In the genomic region with DNA sequence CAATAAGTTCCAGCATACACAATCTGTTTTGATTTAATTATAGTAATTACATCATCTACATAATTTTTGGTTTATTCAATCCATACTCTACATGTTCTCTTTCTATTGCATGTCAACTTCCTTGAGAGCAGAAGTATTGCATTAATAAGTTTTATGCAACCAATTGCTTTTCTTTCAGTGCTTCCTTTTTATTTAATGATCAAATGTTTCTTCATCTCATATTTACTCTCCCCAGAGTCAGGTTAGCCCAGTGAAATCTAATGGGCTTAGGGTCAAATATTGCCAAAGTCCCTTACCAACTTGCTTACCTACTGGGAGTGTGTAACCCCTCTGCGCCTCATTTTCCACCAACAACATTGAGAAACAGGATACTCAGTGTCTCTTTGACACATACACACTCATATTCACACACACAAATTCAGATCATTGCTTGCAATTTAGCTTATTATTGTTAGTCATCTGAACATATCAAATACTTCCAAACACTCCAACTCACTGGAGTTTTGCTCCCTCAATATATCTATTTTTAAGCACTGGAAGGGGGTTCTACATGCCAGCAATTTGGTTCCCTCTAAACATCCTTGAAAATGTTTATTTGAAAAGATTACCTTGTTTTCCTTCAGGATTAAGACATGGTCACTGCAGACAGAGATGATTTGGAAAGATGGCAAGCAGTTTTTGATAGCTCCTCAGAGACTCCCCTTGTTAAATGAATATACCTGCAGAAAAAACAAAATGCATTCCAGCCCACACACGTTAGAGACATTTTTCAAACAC, we compare ENCODE assay signal across 13 cellular contexts.
DNase-seq lines count a peak whose midpoint lies in the region; ATAC-seq and TF ChIP-seq lines count a peak whose summit lies in the region.
"Had no signal": no experiment of that assay in that cellular context is flagged by ENCODE, and none has a peak within 500 bp of the region (broad histone marks: within the 10 kb centered on the region; RNA-seq: fewer than 3 reads in every experiment).

No MANE protein-coding gene starts in this region.

- H3K4me1 Mint-ChIP-seq in Caco-2 (ENCODE audit: low read depth, unreplicated experiment) = peaks cover 17% of the 10 kb centered on the region
- H3K4me1 Mint-ChIP-seq: T-cell had no signal

- H2AFZ ChIP-seq in PC-3 (ENCODE audit: low read length) = 0 out of 2 replicates have a peak overlapping the region, but pooled peaks have one; percentile 29

- H3K9me3 ChIP-seq in Caco-2 (no peaks in the 10 kb centered on the region), PC-3 (ENCODE audit: low read length) (no peaks in the 10 kb centered on the region), gastroesophageal sphincter (no peaks in the 10 kb centered on the region), skeletal muscle satellite cell (replicated peaks; ENCODE audit: low read length) (no peaks in the 10 kb centered on the region)
- H3K9me3 ChIP-seq in effector memory CD4-positive, alpha-beta T cell (ENCODE audit: control insufficient read depth, low read length) = no peaks in the 10 kb centered on the region
- H3K9me3 ChIP-seq: psoas muscle had no signal

- H3K79me2 ChIP-seq in PC-3 (ENCODE audit: low read length) = no peaks in the 10 kb centered on the region

- H3K36me3 ChIP-seq in Caco-2 (ENCODE audit: control insufficient read depth, insufficient read depth, low read length) (no peaks in the 10 kb centered on the region), PC-3 (ENCODE audit: low read depth, low read length) (no peaks in the 10 kb centered on the region), gastroesophageal sphincter (no peaks in the 10 kb centered on the region), skeletal muscle satellite cell (ENCODE audit: insufficient read depth, low read length) (no peaks in the 10 kb centered on the region)
- no peaks in the 10 kb centered on the region for H3K36me3 ChIP-seq in effector memory CD4-positive, alpha-beta T cell (ENCODE audit: control insufficient read depth, insufficient read depth, low read length)

- H4K20me1 ChIP-seq in PC-3 (ENCODE audit: low read length) = no peaks in the 10 kb centered on the region

- TF ChIP-seq EP300 in gastroesophageal sphincter (IDR thresholded peaks at IDR 0.05) = no peak

- BruUV-seq in Caco-2 (replicated peaks; lab: Mats Ljungman, UMichigan) (TSS peak; percentile 61), PC-3 (replicated peaks; lab: Mats Ljungman, UMichigan) (no TSS peak)

- H3K4me2 ChIP-seq in PC-3 (ENCODE audit: low read length) (peak overlapping the region; percentile 24), skeletal muscle satellite cell (ENCODE audit: low read length) (peak overlapping the region; percentile 18)

- ATAC-seq in PC-3 = no peak
- peak; percentile 17 for ATAC-seq in gastroesophageal sphincter
- no peak for ATAC-seq in GM18505 (IDR thresholded peaks at IDR 0.05; ENCODE audit: unreplicated experiment)
- ATAC-seq: foreskin keratinocyte, HCT116, T-cell had no signal

- no peak overlapping the region for H3K9ac ChIP-seq in PC-3 (ENCODE audit: low read length)
- no peak overlapping the region for H3K9ac ChIP-seq in skeletal muscle satellite cell (ENCODE audit: low read depth, low read length)

- TF ChIP-seq CTCF in Caco-2 (IDR thresholded peaks at IDR 0.05; ENCODE audit: insufficient read depth in 1 of 2, low read depth in 1 of 2, low read length in 1 of 2, severe bottlenecking in 1 of 2, unreplicated experiment in 1 of 2) (no peak), PC-3 (conservative IDR thresholded peaks at IDR 0.05; ENCODE audit: low read depth, low read length) (no peak), gastroesophageal sphincter (IDR thresholded peaks at IDR 0.05) (no peak), GM13976 (IDR thresholded peaks at IDR 0.05; ENCODE audit: borderline replicate concordance, control extremely low read depth, extremely low read depth, insufficient read depth, missing control alignments) (no peak)

- intact Hi-C loops in Caco-2 (cut with micrococcal nuclease; ENCODE audit: unreplicated experiment) = loop anchor here (1.0 kb wide), 6 partner anchors 47 to 425 kb away; no protein-coding TSS in a partner anchor
- intact Hi-C loops in PC-3 (cut with micrococcal nuclease) = no loop called here

- H3K4me3 Mint-ChIP-seq in Caco-2 (ENCODE audit: unreplicated experiment) = peak overlapping the region; percentile 37
- H3K4me3 Mint-ChIP-seq: T-cell had no signal

- H3K9me3 Mint-ChIP-seq in Caco-2 (ENCODE audit: unreplicated experiment) = no peaks in the 10 kb centered on the region
- H3K9me3 Mint-ChIP-seq: T-cell had no signal

- WGBS in gastroesophageal sphincter (ENCODE audit: low coverage in 1 of 2), 2 donors = 52 to 53% methylated on average over 2 of the region's 2 CpGs

- H3K27ac ChIP-seq in PC-3 (ENCODE audit: low read length) = no peak overlapping the region
- peak overlapping the region in 2 of 4 donors; percentile 34 to 38 for H3K27ac ChIP-seq in gastroesophageal sphincter
- H3K27ac ChIP-seq in effector memory CD4-positive, alpha-beta T cell (ENCODE audit: insufficient read depth, low read length, poor library complexity, severe bottlenecking) = no peak overlapping the region
- H3K27ac ChIP-seq: foreskin keratinocyte, psoas muscle had no signal

- H3K27ac Mint-ChIP-seq in Caco-2 (ENCODE audit: unreplicated experiment) = peak overlapping the region; percentile 52
- H3K27ac Mint-ChIP-seq: T-cell had no signal

- TF ChIP-seq POLR2A in gastroesophageal sphincter (IDR thresholded peaks at IDR 0.05) (no peak), GM18505 (IDR thresholded peaks at IDR 0.05; ENCODE audit: borderline replicate concordance, extremely low read depth, insufficient read depth, insufficient read length) (no peak)

- no peaks in the 10 kb centered on the region for H3K27me3 Mint-ChIP-seq in Caco-2 (ENCODE audit: insufficient read depth, unreplicated experiment)
- H3K27me3 Mint-ChIP-seq: T-cell had no signal

- peak in 1 of 2 experiments; percentile 16 for DNase-seq in Caco-2
- no peak for DNase-seq in PC-3
- DNase-seq in GM13976 (ENCODE audit: low spot score) = no peak
- DNase-seq in effector memory CD4-positive, alpha-beta T cell = no peak
- DNase-seq in activated gamma-delta T cell (lab: John Stamatoyannopoulos, UW) = no peak
- DNase-seq: activated T-cell treated with anti-CD3 and anti-CD28 coated beads, Interleukin-2, amount 50 U/mL, for 1 hour; T-cell had no signal

- H3F3A ChIP-seq in PC-3 (ENCODE audit: low read length, unreplicated experiment) = no peaks in the 10 kb centered on the region

- POLR2A ChIA-PET in Caco-2 (lab: Charles Lee) (no interaction called here), PC-3 (lab: Charles Lee; ENCODE audit: unreplicated experiment) (no interaction called here)

- peaks cover 19% of the 10 kb centered on the region for H3K4me1 ChIP-seq in Caco-2
- peaks cover 12% of the 10 kb centered on the region; the same call in 1 of the 2 replicates for H3K4me1 ChIP-seq in PC-3 (ENCODE audit: insufficient read depth, low read length)
- peaks cover 5 to 26% (median 10%) of the 10 kb centered on the region in 3 donors for H3K4me1 ChIP-seq in gastroesophageal sphincter
- H3K4me1 ChIP-seq in skeletal muscle satellite cell (ENCODE audit: control insufficient read depth, insufficient read depth, low read length) = peaks cover 20% of the 10 kb centered on the region
- no peaks in the 10 kb centered on the region for H3K4me1 ChIP-seq in effector memory CD4-positive, alpha-beta T cell (ENCODE audit: control insufficient read depth, insufficient read depth, low read length, poor library complexity, severe bottlenecking)
- H3K4me1 ChIP-seq: foreskin keratinocyte, psoas muscle had no signal

- H3K27me3 ChIP-seq in Caco-2 (replicated peaks; ENCODE audit: control insufficient read depth, insufficient read depth, low read length) = no peaks in the 10 kb centered on the region
- no peaks in the 10 kb centered on the region for H3K27me3 ChIP-seq in PC-3 (ENCODE audit: low read length)
- H3K27me3 ChIP-seq in gastroesophageal sphincter = no peaks in the 10 kb centered on the region
- no peaks in the 10 kb centered on the region for H3K27me3 ChIP-seq in skeletal muscle satellite cell (ENCODE audit: control insufficient read depth, insufficient read depth, low read length)
- no peaks in the 10 kb centered on the region for H3K27me3 ChIP-seq in effector memory CD4-positive, alpha-beta T cell (replicated peaks; ENCODE audit: control insufficient read depth, insufficient read depth, low read length, poor library complexity, severe bottlenecking)
- H3K27me3 ChIP-seq: foreskin keratinocyte had no signal

- in situ Hi-C loops in GM13976 (cut with MboI; ENCODE audit: low sequenced_read_pairs, unreplicated experiment) = no loop called here

- CTCF ChIA-PET in Caco-2 (lab: Charles Lee) (interaction anchor here (0.9 to 1.1 kb wide), 3 partner anchors 210 to 446 kb away, joined by 3 to 6 read pairs (median 3); no protein-coding TSS in a partner anchor), PC-3 (lab: Charles Lee) (no interaction called here)

- H3K9me2 ChIP-seq in PC-3 (replicated peaks; ENCODE audit: low read length) = no peaks in the 10 kb centered on the region

- H3K4me3 ChIP-seq in Caco-2 (ENCODE audit: low read depth, low read length) (no peak overlapping the region), PC-3 (ENCODE audit: low read length) (no peak overlapping the region), gastroesophageal sphincter (no peak overlapping the region), skeletal muscle satellite cell (ENCODE audit: low read length) (no peak overlapping the region)
- no peak overlapping the region for H3K4me3 ChIP-seq in effector memory CD4-positive, alpha-beta T cell (ENCODE audit: insufficient read depth, low read depth, low read length, poor library complexity, severe bottlenecking)
- H3K4me3 ChIP-seq: psoas muscle had no signal

- no peaks in the 10 kb centered on the region for H3K36me3 Mint-ChIP-seq in Caco-2 (ENCODE audit: insufficient read depth, unreplicated experiment)
- H3K36me3 Mint-ChIP-seq: T-cell had no signal
